ENCODE assay signal across 8 cellular contexts in the genomic region with DNA sequence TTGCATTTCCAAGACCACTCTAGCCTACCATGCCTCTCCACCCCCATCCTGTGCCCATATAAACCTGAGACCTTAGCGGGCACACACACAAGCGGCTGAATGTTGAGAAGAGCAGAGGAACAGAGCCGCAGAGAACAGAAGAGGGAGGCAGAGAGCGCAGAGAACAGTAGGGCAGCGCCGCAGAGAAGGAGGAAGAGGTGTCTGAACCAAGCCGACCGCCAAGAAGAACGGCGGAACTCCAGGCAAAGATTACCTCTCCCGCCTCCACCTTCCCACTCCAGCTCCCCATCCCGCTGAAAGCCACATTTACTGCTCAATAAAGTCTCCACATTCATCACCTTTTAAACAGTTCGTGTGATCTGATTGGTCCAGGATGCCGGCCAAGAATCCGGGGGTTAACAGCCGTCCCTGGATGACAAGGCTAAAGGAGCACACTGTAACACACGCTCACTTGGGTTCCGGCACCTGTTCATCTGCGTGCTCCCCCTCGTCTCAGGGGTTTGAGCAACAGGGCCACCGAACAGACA. TPM values are rescaled to one million over a fixed set of nuclear protein-coding genes. Genes with fewer than 3 reads are reported as not detected.
DNase-seq lines count a peak whose midpoint lies in the region; ATAC-seq and TF ChIP-seq lines count a peak whose summit lies in the region.

No MANE protein-coding gene starts in this region.

- H3K4me3 ChIP-seq in kidney epithelial cell (ENCODE audit: low read depth, low read length), result peak overlapping the region; percentile 8

- TF ChIP-seq CTCF in kidney epithelial cell (IDR thresholded peaks at IDR 0.05; ENCODE audit: insufficient read depth, low read length, poor library complexity, severe bottlenecking), result peak; percentile 55

- peak overlapping the region; percentile 77 for H3K4me3 Mint-ChIP-seq in activated naive CD8-positive, alpha-beta T cell treated with anti-CD3 and anti-CD28 coated beads, Interleukin-2, amount 50 U/mL, for 24 hours

- H3K36me3 Mint-ChIP-seq in activated naive CD8-positive, alpha-beta T cell treated with anti-CD3 and anti-CD28 coated beads, Interleukin-2, amount 50 U/mL, for 24 hours (ENCODE audit: low read depth), result no peaks in the 10 kb centered on the region

- peaks cover 10% of the 10 kb centered on the region for H3K27me3 Mint-ChIP-seq in activated naive CD8-positive, alpha-beta T cell treated with anti-CD3 and anti-CD28 coated beads, Interleukin-2, amount 50 U/mL, for 24 hours

- H3K27ac Mint-ChIP-seq in activated naive CD8-positive, alpha-beta T cell treated with anti-CD3 and anti-CD28 coated beads, Interleukin-2, amount 50 U/mL, for 24 hours, result no peak overlapping the region

- peaks cover 9% of the 10 kb centered on the region for H3K4me1 Mint-ChIP-seq in activated naive CD8-positive, alpha-beta T cell treated with anti-CD3 and anti-CD28 coated beads, Interleukin-2, amount 50 U/mL, for 24 hours

- H3K9me3 Mint-ChIP-seq in activated naive CD8-positive, alpha-beta T cell treated with anti-CD3 and anti-CD28 coated beads, Interleukin-2, amount 50 U/mL, for 24 hours, result no peaks in the 10 kb centered on the region

- peak; percentile 41 to 56 for DNase-seq in NOMO-1 (lab: John Stamatoyannopoulos, UW; ENCODE audit: unreplicated experiment in 2 of 2)
- DNase-seq in activated naive CD8-positive, alpha-beta T cell treated with anti-CD3 and anti-CD28 coated beads, Interleukin-2, amount 50 U/mL, for 24 hours, result peak; percentile 37
- no peak for DNase-seq in kidney epithelial cell (ENCODE audit: low read depth)
- DNase-seq in stimulated activated naive CD8-positive, alpha-beta T cell treated with anti-CD3 and anti-CD28 coated beads, Interleukin-15, Interleukin-2, amounts not matched to agents 100 U/mL and 50 U/mL, for 24 hours, result peak; percentile 36
- DNase-seq in NCI-H510A treated with DMSO at 0.1 percent for 48 hours (lab: John Stamatoyannopoulos, UW), result no peak
- DNase-seq in amniotic stem cell (lab: John Stamatoyannopoulos, UW), result no peak

- ATAC-seq in GM18502 (IDR thresholded peaks at IDR 0.05; ENCODE audit: poor library complexity, unreplicated experiment), result peak; percentile 81
- peak; percentile 84 for ATAC-seq in HG02678 (IDR thresholded peaks at IDR 0.05; ENCODE audit: unreplicated experiment)
- peak; percentile 87 for ATAC-seq in activated naive CD8-positive, alpha-beta T cell treated with anti-CD3 and anti-CD28 coated beads, Interleukin-2, amount 50 U/mL, for 24 hours
- ATAC-seq in stimulated activated naive CD8-positive, alpha-beta T cell treated with anti-CD3 and anti-CD28 coated beads, Interleukin-15, Interleukin-2, amounts not matched to agents 100 U/mL and 50 U/mL, for 24 hours, result peak; percentile 93

- no peaks in the 10 kb centered on the region for H3K27me3 ChIP-seq in kidney epithelial cell (ENCODE audit: control insufficient read depth, insufficient read depth, low read length)

- no peaks in the 10 kb centered on the region for H3K36me3 ChIP-seq in kidney epithelial cell (ENCODE audit: control insufficient read depth, insufficient read depth, low read length)

RNA-seq across cellular contexts. Expression of gene GRIN3A, which starts 33.2 kb away (rescaled TPM):
- total RNA-seq in kidney epithelial cell, result not detected in 2 replicates

Comparison
In these comparisons a context has a peak if more than half of its experiments do, and no peak if none do; other contexts are left out.
1. DNase-seq: peak in NOMO-1 (2 of 2), activated naive CD8-positive, alpha-beta T cell treated with anti-CD3 and anti-CD28 coated beads, Interleukin-2, amount 50 U/mL, for 24 hours (single experiment) and stimulated activated naive CD8-positive, alpha-beta T cell treated with anti-CD3 and anti-CD28 coated beads, Interleukin-15, Interleukin-2, amounts not matched to agents 100 U/mL and 50 U/mL, for 24 hours (single experiment); none in kidney epithelial cell (single experiment), NCI-H510A treated with DMSO at 0.1 percent for 48 hours (single experiment) and amniotic stem cell (single experiment).
2. Peak in every context shown above with its lines, with median percentiles within 50 percentile points of each other: ATAC-seq.